Comparison of ENCODE assay signal across 1 cellular context in the genomic region with DNA sequence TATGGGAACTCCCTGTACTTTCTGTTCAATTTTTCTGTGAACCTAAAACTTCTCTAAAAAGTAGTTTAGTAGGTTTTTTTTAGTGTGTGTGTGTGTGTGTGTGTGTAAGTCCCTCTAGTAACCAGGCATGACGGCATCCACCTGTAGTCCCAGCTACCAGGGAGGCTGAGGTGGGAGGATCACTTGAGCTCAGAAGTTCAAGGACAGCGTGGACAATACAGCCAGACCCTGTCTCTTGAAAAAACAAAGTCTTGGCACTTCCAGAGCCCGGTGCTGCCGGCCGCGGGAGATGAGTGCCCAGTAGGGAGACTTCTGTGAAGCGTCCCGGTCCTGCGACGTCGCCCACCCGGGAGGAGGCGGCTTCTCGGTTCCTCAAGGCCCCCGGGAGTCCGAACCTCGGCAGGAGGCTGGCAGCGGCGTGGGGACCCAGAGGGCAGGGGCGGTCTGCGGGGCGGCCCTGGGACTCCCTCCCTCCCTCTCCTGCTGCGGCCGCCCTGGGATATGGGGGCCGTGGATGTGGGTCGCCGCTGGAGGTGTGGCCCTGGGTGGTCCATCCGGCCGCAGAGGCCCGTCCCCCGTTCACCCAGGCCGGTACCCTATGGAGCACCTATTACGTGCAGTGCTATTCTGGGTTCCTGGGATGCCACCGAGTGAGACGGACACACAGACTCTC.
A peak's percentile ranks its signal among the peaks of the same experiment; 100 is the strongest.
TF ChIP-seq lines count a peak whose summit lies in the region.

No MANE protein-coding gene starts in this region.

TF ChIP-seq in HepG2, 621 proteins besides CTCF, POLR2A, EP300 and RAD21 (continued from another document):
- peak; percentile 74 for TF ChIP-seq ZNF121 (CRISPR knock-in tag; IDR thresholded peaks at IDR 0.05)
